Comparison of ENCODE assay signal across 8 cellular contexts in the genomic region with DNA sequence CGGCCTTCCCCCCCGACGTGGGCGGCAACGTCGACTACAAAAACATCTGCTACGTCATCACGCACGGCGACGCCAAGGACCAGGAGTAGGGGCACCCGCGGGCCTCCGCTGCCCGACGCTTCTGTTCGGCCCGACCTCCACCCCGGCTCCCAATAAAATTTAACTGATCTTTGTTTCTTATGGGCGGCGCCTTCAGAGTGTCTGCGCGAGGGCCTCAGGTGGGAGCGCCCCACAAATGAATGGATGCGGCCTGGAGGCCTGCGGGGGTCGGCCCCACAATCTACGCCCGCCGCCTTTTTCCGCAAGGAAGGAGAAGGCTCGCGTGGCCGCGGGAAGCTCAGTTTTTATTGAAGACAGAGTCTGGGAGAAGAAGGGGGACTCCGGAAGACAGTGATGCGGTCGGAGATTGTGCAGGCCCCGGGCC. TPM values are rescaled to one million over a fixed set of nuclear protein-coding genes. Genes with fewer than 3 reads are reported as not detected.
DNase-seq lines count a peak whose midpoint lies in the region; ATAC-seq and TF ChIP-seq lines count a peak whose summit lies in the region.

No MANE protein-coding gene starts in this region.

- peak overlapping the region; percentile 99 for H3K27ac Mint-ChIP-seq in activated T-helper 2 cell treated with anti-CD3 and anti-CD28 coated beads, Interferon-gamma antibody, Interleukin-2, Interleukin-4, amounts not matched to agents 10 μg/mL and 5 μg/mL and 100 μg/mL, durations not matched to agents 14 hours and 24 hours and 36 hours
- H3K27ac Mint-ChIP-seq in natural killer cell treated with Interleukin-12 subunit alpha and Interleukin-12 subunit beta and Interleukin-15 and Interleukin-18, amount 100 ng/mL, for 72 hours = peak overlapping the region; percentile 96 to 100

- H3K4me1 ChIP-seq in Panc1 (ENCODE audit: control insufficient read depth, insufficient read depth, low read length) = peaks cover 7% of the 10 kb centered on the region

- no peaks in the 10 kb centered on the region for H3K27me3 Mint-ChIP-seq in activated T-helper 2 cell treated with anti-CD3 and anti-CD28 coated beads, Interferon-gamma antibody, Interleukin-2, Interleukin-4, amounts not matched to agents 10 μg/mL and 5 μg/mL and 100 μg/mL, durations not matched to agents 14 hours and 24 hours and 36 hours (ENCODE audit: low read depth)
- H3K27me3 Mint-ChIP-seq in natural killer cell treated with Interleukin-12 subunit alpha and Interleukin-12 subunit beta and Interleukin-15 and Interleukin-18, amount 100 ng/mL, for 72 hours = no peaks in the 10 kb centered on the region

- BruUV-seq in Panc1 (replicated peaks; lab: Mats Ljungman, UMichigan) = no TSS peak

- H3K9me3 ChIP-seq in Panc1 (ENCODE audit: control insufficient read depth, insufficient read depth, low read depth, low read length) = no peaks in the 10 kb centered on the region

- TF ChIP-seq CTCF in Panc1 (IDR thresholded peaks at IDR 0.05) (no peak), fibroblast of pulmonary artery (IDR thresholded peaks at IDR 0.05; ENCODE audit: low read length, missing control alignments) (no peak)

- peak overlapping the region; percentile 87 for H3K27ac ChIP-seq in Panc1 (ENCODE audit: low read length)

- CTCF ChIA-PET in Panc1 (lab: Charles Lee) = interaction anchor here (0.8 kb wide), 1 partner anchor 29 kb away, joined by 4 read pairs; no protein-coding TSS in a partner anchor

- intact Hi-C loops in Panc1 (cut with micrococcal nuclease; ENCODE audit: unreplicated experiment) = no loop called here
- intact Hi-C loops in activated T-helper 2 cell treated with anti-CD3 and anti-CD28 coated beads, Interferon-gamma antibody, Interleukin-2, Interleukin-4, amounts not matched to agents 10 μg/mL and 5 μg/mL and 100 μg/mL, durations not matched to agents 14 hours and 24 hours and 36 hours (cut with micrococcal nuclease) = loop anchor here (1.0 to 10.0 kb wide), 5 partner anchors 8 to 573 kb away; partner anchors contain the start of genes FBRS, ITGAL, MAZ and TBC1D10B

- in situ Hi-C loops in KBM-7 (cut with MboI; ENCODE audit: low pct_unique_long_range_greater_than_20kb, low sequenced_read_pairs) (no loop called here), Panc1 (cut with HindIII; ENCODE audit: low pct_unique_long_range_greater_than_20kb, low sequenced_read_pairs) (no loop called here)

- H3K4me3 ChIP-seq in Panc1 (ENCODE audit: low read depth in 2 of 2, low read length in 2 of 2) (peak overlapping the region; percentile 89 to 96), fibroblast of pulmonary artery (replicated peaks; ENCODE audit: low read depth, low read length) (peak overlapping the region; percentile 77)

- H3K36me3 Mint-ChIP-seq in activated T-helper 2 cell treated with anti-CD3 and anti-CD28 coated beads, Interferon-gamma antibody, Interleukin-2, Interleukin-4, amounts not matched to agents 10 μg/mL and 5 μg/mL and 100 μg/mL, durations not matched to agents 14 hours and 24 hours and 36 hours (ENCODE audit: low read depth) = peaks cover 33% of the 10 kb centered on the region
- peaks cover 6% of the 10 kb centered on the region for H3K36me3 Mint-ChIP-seq in natural killer cell treated with Interleukin-12 subunit alpha and Interleukin-12 subunit beta and Interleukin-15 and Interleukin-18, amount 100 ng/mL, for 72 hours

- POLR2A ChIA-PET in Panc1 (lab: Charles Lee) = interaction anchor here (0.6 to 0.7 kb wide), 4 partner anchors 8 to 259 kb away, joined by 3 to 7 read pairs (median 4); no protein-coding TSS in a partner anchor

- H3K9me3 Mint-ChIP-seq in activated T-helper 2 cell treated with anti-CD3 and anti-CD28 coated beads, Interferon-gamma antibody, Interleukin-2, Interleukin-4, amounts not matched to agents 10 μg/mL and 5 μg/mL and 100 μg/mL, durations not matched to agents 14 hours and 24 hours and 36 hours = no peaks in the 10 kb centered on the region
- H3K9me3 Mint-ChIP-seq in natural killer cell treated with Interleukin-12 subunit alpha and Interleukin-12 subunit beta and Interleukin-15 and Interleukin-18, amount 100 ng/mL, for 72 hours = no peaks in the 10 kb centered on the region

- peak overlapping the region; percentile 81 for H3K4me3 Mint-ChIP-seq in activated T-helper 2 cell treated with anti-CD3 and anti-CD28 coated beads, Interferon-gamma antibody, Interleukin-2, Interleukin-4, amounts not matched to agents 10 μg/mL and 5 μg/mL and 100 μg/mL, durations not matched to agents 14 hours and 24 hours and 36 hours (ENCODE audit: low read depth)
- H3K4me3 Mint-ChIP-seq in natural killer cell treated with Interleukin-12 subunit alpha and Interleukin-12 subunit beta and Interleukin-15 and Interleukin-18, amount 100 ng/mL, for 72 hours = peak overlapping the region; percentile 99

- ATAC-seq in GM21528 (IDR thresholded peaks at IDR 0.05; ENCODE audit: low FRiP score, unreplicated experiment) (peak; percentile 42), Panc1 (peak; percentile 83)
- ATAC-seq in natural killer cell treated with Interleukin-12 subunit alpha and Interleukin-12 subunit beta and Interleukin-15 and Interleukin-18, amount 100 ng/mL, for 72 hours = peak; percentile 64 to 72

- peak; percentile 88 for DNase-seq in COR-L47 (lab: John Stamatoyannopoulos, UW)
- DNase-seq in KBM-7 = peak; percentile 91
- DNase-seq in Panc1 (ENCODE audit: low read depth, low spot score) = no peak
- DNase-seq in activated T-helper 2 cell treated with anti-CD3 and anti-CD28 coated beads, Interferon-gamma antibody, Interleukin-2, Interleukin-4, amounts not matched to agents 10 μg/mL and 5 μg/mL and 100 μg/mL, durations not matched to agents 14 hours and 24 hours and 36 hours (ENCODE audit: low spot score) = peak; percentile 81
- peak; percentile 93 for DNase-seq in fibroblast of pulmonary artery (ENCODE audit: low read depth)
- peak; percentile 90 for DNase-seq in natural killer cell treated with Interleukin-12 subunit alpha and Interleukin-12 subunit beta and Interleukin-15 and Interleukin-18, amount 100 ng/mL, for 72 hours (ENCODE audit: low spot score)
- peak; percentile 86 for DNase-seq in stimulated activated naive CD4-positive, alpha-beta T cell treated with Interleukin-2 at 50 U/mL for 16 hours (lab: John Stamatoyannopoulos, UW)

- H3K27me3 ChIP-seq in Panc1 (ENCODE audit: control insufficient read depth, insufficient read depth, low read length) = no peaks in the 10 kb centered on the region

- H3K4me1 Mint-ChIP-seq in activated T-helper 2 cell treated with anti-CD3 and anti-CD28 coated beads, Interferon-gamma antibody, Interleukin-2, Interleukin-4, amounts not matched to agents 10 μg/mL and 5 μg/mL and 100 μg/mL, durations not matched to agents 14 hours and 24 hours and 36 hours (ENCODE audit: low read depth) = peaks cover 36% of the 10 kb centered on the region
- H3K4me1 Mint-ChIP-seq in natural killer cell treated with Interleukin-12 subunit alpha and Interleukin-12 subunit beta and Interleukin-15 and Interleukin-18, amount 100 ng/mL, for 72 hours (ENCODE audit: low read depth in 2 of 2) = peaks cover 29 to 34% of the 10 kb centered on the region in 2 donors

- no peaks in the 10 kb centered on the region; the same call in 1 of the 2 replicates for H3K36me3 ChIP-seq in Panc1 (ENCODE audit: control insufficient read depth, insufficient read depth, low read length)

RNA-seq across cellular contexts. Expression of gene MYL11, which starts 3.2 kb away (rescaled TPM):
- not detected for total RNA-seq in Panc1 (2021; ENCODE audit: unreplicated experiment)
- 1.2 TPM for polyA plus RNA-seq in Panc1 (2012; ENCODE audit: insufficient read length)
- total RNA-seq in activated T-helper 2 cell treated with anti-CD3 and anti-CD28 coated beads, Interferon-gamma antibody, Interleukin-2, Interleukin-4, amounts not matched to agents 10 μg/mL and 5 μg/mL and 100 μg/mL, durations not matched to agents 14 hours and 24 hours and 36 hours = 3.4 and 4.3 TPM in 2 replicates
- 1 to 10 TPM in 1 of 2 donors, not detected in 1; 8.5 TPM for total RNA-seq in natural killer cell treated with Interleukin-12 subunit alpha and Interleukin-12 subunit beta and Interleukin-15 and Interleukin-18, amount 100 ng/mL, for 72 hours

RNA-seq across cellular contexts. Expression of gene SEPTIN1, which starts 4.5 kb away (rescaled TPM):
- 1.7 TPM for total RNA-seq in Panc1 (2021; ENCODE audit: unreplicated experiment)
- 1.8 TPM for polyA plus RNA-seq in Panc1 (2012; ENCODE audit: insufficient read length)
- total RNA-seq in activated T-helper 2 cell treated with anti-CD3 and anti-CD28 coated beads, Interferon-gamma antibody, Interleukin-2, Interleukin-4, amounts not matched to agents 10 μg/mL and 5 μg/mL and 100 μg/mL, durations not matched to agents 14 hours and 24 hours and 36 hours = 169 and 173 TPM in 2 replicates
- 100 to 1,000 TPM; 192 to 207 TPM for total RNA-seq in natural killer cell treated with Interleukin-12 subunit alpha and Interleukin-12 subunit beta and Interleukin-15 and Interleukin-18, amount 100 ng/mL, for 72 hours

RNA-seq across cellular contexts. Expression of gene TBC1D10B, which starts 7.5 kb away (rescaled TPM):
- total RNA-seq in Panc1 (2021; ENCODE audit: unreplicated experiment) = 52.6 TPM
- 41.9 TPM for polyA plus RNA-seq in Panc1 (2012; ENCODE audit: insufficient read length)
- total RNA-seq in activated T-helper 2 cell treated with anti-CD3 and anti-CD28 coated beads, Interferon-gamma antibody, Interleukin-2, Interleukin-4, amounts not matched to agents 10 μg/mL and 5 μg/mL and 100 μg/mL, durations not matched to agents 14 hours and 24 hours and 36 hours = 63.4 and 64.4 TPM in 2 replicates
- 10 to 100 TPM; 64.0 to 99.1 TPM for total RNA-seq in natural killer cell treated with Interleukin-12 subunit alpha and Interleukin-12 subunit beta and Interleukin-15 and Interleukin-18, amount 100 ng/mL, for 72 hours

RNA-seq across cellular contexts. Expression of gene ZNF48, which starts 17.4 kb away (rescaled TPM):
- 16.6 TPM for total RNA-seq in Panc1 (2021; ENCODE audit: unreplicated experiment)
- polyA plus RNA-seq in Panc1 (2012; ENCODE audit: insufficient read length) = 17.6 TPM
- 13.4 TPM in 2 replicates for total RNA-seq in activated T-helper 2 cell treated with anti-CD3 and anti-CD28 coated beads, Interferon-gamma antibody, Interleukin-2, Interleukin-4, amounts not matched to agents 10 μg/mL and 5 μg/mL and 100 μg/mL, durations not matched to agents 14 hours and 24 hours and 36 hours
- 10 to 100 TPM; 10.2 to 14.7 TPM for total RNA-seq in natural killer cell treated with Interleukin-12 subunit alpha and Interleukin-12 subunit beta and Interleukin-15 and Interleukin-18, amount 100 ng/mL, for 72 hours

RNA-seq across cellular contexts. Expression of gene CD2BP2, which starts 22.7 kb away (rescaled TPM):
- total RNA-seq in Panc1 (2021; ENCODE audit: unreplicated experiment) = 90.7 TPM
- 68.7 TPM for polyA plus RNA-seq in Panc1 (2012; ENCODE audit: insufficient read length)
- total RNA-seq in activated T-helper 2 cell treated with anti-CD3 and anti-CD28 coated beads, Interferon-gamma antibody, Interleukin-2, Interleukin-4, amounts not matched to agents 10 μg/mL and 5 μg/mL and 100 μg/mL, durations not matched to agents 14 hours and 24 hours and 36 hours = 80.1 and 84.5 TPM in 2 replicates
- 10 to 100 TPM; 95.8 to 99.7 TPM for total RNA-seq in natural killer cell treated with Interleukin-12 subunit alpha and Interleukin-12 subunit beta and Interleukin-15 and Interleukin-18, amount 100 ng/mL, for 72 hours

Comparison
In these comparisons a context has a peak if more than half of its experiments do, and no peak if none do; other contexts are left out.
1. RNA of gene SEPTIN1, which starts 4.5 kb away (total RNA-seq): 192 to 207 TPM in natural killer cell treated with Interleukin-12 subunit alpha and Interleukin-12 subunit beta and Interleukin-15 and Interleukin-18, amount 100 ng/mL, for 72 hours and 169 to 173 TPM in activated T-helper 2 cell treated with anti-CD3 and anti-CD28 coated beads, Interferon-gamma antibody, Interleukin-2, Interleukin-4, amounts not matched to agents 10 μg/mL and 5 μg/mL and 100 μg/mL, durations not matched to agents 14 hours and 24 hours and 36 hours; 1.7 TPM in Panc1 (single experiment); every median in the first group is over 10 times any median in the second.
2. Peak in every context shown above with its lines, with median percentiles within 50 percentile points of each other: ATAC-seq.